Comparison of ENCODE assay signal across 22 cellular contexts in genomic region chr6:100388868-100389519, GRCh38.
"Had no signal": no experiment of that assay in that cellular context is flagged by ENCODE, and none has a peak within 500 bp of the region (broad histone marks: within the 10 kb centered on the region; RNA-seq: fewer than 3 reads in every experiment).

No MANE protein-coding gene starts in this region.

- H3K4me1 ChIP-seq: colonic mucosa, esophagus muscularis mucosa, foreskin keratinocyte, gastroesophageal sphincter, heart right ventricle, left lung, lower lobe of right lung had no signal

- H3K27ac ChIP-seq: colonic mucosa, esophagus muscularis mucosa, foreskin keratinocyte, gastroesophageal sphincter, heart right ventricle, left lung, lower lobe of right lung had no signal

- DNase-seq: colonic mucosa; cortex of kidney; effector CD8-positive, alpha-beta T cell; effector memory CD8-positive, alpha-beta T cell; foreskin keratinocyte; head of caudate nucleus; heart right ventricle; hippocampal formation; left cardiac atrium; left lung; left ventricle myocardium superior; lower lobe of right lung; mesenchymal stem cell; mucosa of descending colon had no signal

- H3K4me3 ChIP-seq: colonic mucosa, esophagus muscularis mucosa, gastroesophageal sphincter, heart right ventricle, left lung, lower lobe of right lung, mucosa of descending colon had no signal

- H3K27ac Mint-ChIP-seq: dendritic cell treated with granulocyte-macrophage colony-stimulating factor and Interleukin-4, amounts not matched to agents 40 ng/mL and 50 ng/mL, for 4 days; effector memory CD8-positive, alpha-beta T cell; mesothelial cell of epicardium had no signal

- H3K36me3 Mint-ChIP-seq: mesothelial cell of epicardium had no signal

- H3K27me3 Mint-ChIP-seq: dendritic cell treated with granulocyte-macrophage colony-stimulating factor and Interleukin-4, amounts not matched to agents 40 ng/mL and 50 ng/mL, for 4 days had no signal

- H3K4me1 Mint-ChIP-seq: mesothelial cell of epicardium had no signal

- H3K27me3 ChIP-seq: colonic mucosa, esophagus muscularis mucosa, gastroesophageal sphincter, heart right ventricle, left lung had no signal

- ATAC-seq: effector memory CD8-positive, alpha-beta T cell; foreskin keratinocyte; gastroesophageal sphincter; heart right ventricle; left cardiac atrium; left lung; left ventricle myocardium superior; lower lobe of right lung; mucosa of descending colon had no signal

- FAIRE-seq: endothelial cell of umbilical vein, frontal cortex, islet of Langerhans, keratinocyte had no signal

- H3K4me3 Mint-ChIP-seq: dendritic cell treated with granulocyte-macrophage colony-stimulating factor and Interleukin-4, amounts not matched to agents 40 ng/mL and 50 ng/mL, for 4 days; effector memory CD8-positive, alpha-beta T cell; mesothelial cell of epicardium had no signal

- H3K9me3 ChIP-seq: colonic mucosa, esophagus muscularis mucosa, gastroesophageal sphincter, heart right ventricle, left lung, lower lobe of right lung, mucosa of descending colon had no signal

- H3K9me3 Mint-ChIP-seq: dendritic cell treated with granulocyte-macrophage colony-stimulating factor and Interleukin-4, amounts not matched to agents 40 ng/mL and 50 ng/mL, for 4 days; effector memory CD8-positive, alpha-beta T cell; mesothelial cell of epicardium had no signal

- H3K36me3 ChIP-seq: colonic mucosa, esophagus muscularis mucosa, gastroesophageal sphincter, heart right ventricle, left lung, lower lobe of right lung had no signal
